25 cellular contexts compared by ENCODE assay signal in the genomic region with DNA sequence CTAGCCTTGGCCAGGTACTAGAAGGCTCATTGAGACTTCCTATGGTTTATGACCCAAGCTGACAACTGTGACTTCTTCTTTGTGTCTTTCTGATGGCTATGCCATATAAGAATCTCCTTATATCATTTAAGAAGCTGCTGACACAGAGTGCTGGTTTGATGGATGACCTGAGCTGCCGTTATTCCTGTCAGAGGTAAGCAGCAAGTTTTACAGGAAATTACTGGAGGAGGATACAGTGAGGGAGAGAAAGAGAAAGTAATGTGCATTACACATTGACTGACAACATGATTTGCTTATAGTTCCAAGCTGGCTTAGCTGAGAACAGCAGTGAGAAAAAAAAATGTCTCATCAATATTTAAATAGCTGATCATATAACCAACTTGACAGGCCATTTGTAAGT.
"Had no signal": no experiment of that assay in that cellular context is flagged by ENCODE, and none has a peak within 500 bp of the region (broad histone marks: within the 10 kb centered on the region; RNA-seq: fewer than 3 reads in every experiment).

No MANE protein-coding gene starts in this region.

- H3K4me1 Mint-ChIP-seq: mesothelial cell of epicardium; naive B cell; neural progenitor cell; stimulated activated effector memory CD8-positive, alpha-beta T cell treated with anti-CD3 and anti-CD28 coated beads, Interleukin-12 subunit alpha, Interleukin-12 subunit beta, amount 100 ng/mL, for 72 hours had no signal

- H3K4me3 Mint-ChIP-seq: effector memory CD8-positive, alpha-beta T cell; mesothelial cell of epicardium; naive B cell; natural killer cell treated with Interleukin-12 subunit alpha and Interleukin-12 subunit beta and Interleukin-15 and Interleukin-18, amount 100 ng/mL, for 72 hours; neural progenitor cell; stimulated activated effector memory CD8-positive, alpha-beta T cell treated with anti-CD3 and anti-CD28 coated beads, Interleukin-12 subunit alpha, Interleukin-12 subunit beta, amount 100 ng/mL, for 72 hours had no signal

- H3K27me3 Mint-ChIP-seq: effector memory CD8-positive, alpha-beta T cell; naive B cell; natural killer cell treated with Interleukin-12 subunit alpha and Interleukin-12 subunit beta and Interleukin-15 and Interleukin-18, amount 100 ng/mL, for 72 hours had no signal

- H3K9me3 ChIP-seq: gastrocnemius medialis, heart left ventricle, left lung, mucosa of descending colon, prostate gland, sigmoid colon, stomach, thyroid gland, vagina had no signal

- H2AFZ ChIP-seq: hepatocyte, neural progenitor cell had no signal

- H3K4me2 ChIP-seq: hepatocyte, neural progenitor cell had no signal

- H3K27ac Mint-ChIP-seq: effector memory CD8-positive, alpha-beta T cell; mesothelial cell of epicardium; naive B cell; natural killer cell treated with Interleukin-12 subunit alpha and Interleukin-12 subunit beta and Interleukin-15 and Interleukin-18, amount 100 ng/mL, for 72 hours; neural progenitor cell; stimulated activated effector memory CD8-positive, alpha-beta T cell treated with anti-CD3 and anti-CD28 coated beads, Interleukin-12 subunit alpha, Interleukin-12 subunit beta, amount 100 ng/mL, for 72 hours had no signal

- H3K9me3 Mint-ChIP-seq: mesothelial cell of epicardium, neural progenitor cell had no signal

- H3K9ac ChIP-seq: neural progenitor cell had no signal

- H3K36me3 Mint-ChIP-seq: mesothelial cell of epicardium; naive B cell; natural killer cell treated with Interleukin-12 subunit alpha and Interleukin-12 subunit beta and Interleukin-15 and Interleukin-18, amount 100 ng/mL, for 72 hours; neural progenitor cell; stimulated activated effector memory CD8-positive, alpha-beta T cell treated with anti-CD3 and anti-CD28 coated beads, Interleukin-12 subunit alpha, Interleukin-12 subunit beta, amount 100 ng/mL, for 72 hours had no signal

- DNase-seq: cortex of kidney; effector memory CD8-positive, alpha-beta T cell; foreskin fibroblast; gastrocnemius medialis; heart left ventricle; kidney; left lung; mesenchymal stem cell; mucosa of descending colon; naive B cell; right cardiac atrium; sigmoid colon; stimulated activated CD4-positive, alpha-beta T cell treated with anti-CD3 and anti-CD28 coated beads, Interleukin-2, amount 100 ng/mL, for 24 hours; stimulated activated CD4-positive, alpha-beta T cell treated with anti-CD3 and anti-CD28 coated beads, Interleukin-4, amount 100 ng/mL, for 24 hours; stimulated activated naive CD4-positive, alpha-beta T cell treated with Interleukin-2 at 50 U/mL for 16 hours; stomach; thyroid gland; trophoblast cell had no signal

- H3K4me1 ChIP-seq: gastrocnemius medialis, heart left ventricle, left lung, neural progenitor cell, prostate gland, sigmoid colon, thyroid gland, vagina had no signal

- H3K79me2 ChIP-seq: hepatocyte had no signal

- ATAC-seq: effector memory CD8-positive, alpha-beta T cell; gastrocnemius medialis; heart left ventricle; left lung; mucosa of descending colon; natural killer cell treated with Interleukin-12 subunit alpha and Interleukin-12 subunit beta and Interleukin-15 and Interleukin-18, amount 100 ng/mL, for 72 hours; right cardiac atrium; stimulated activated effector memory CD8-positive, alpha-beta T cell treated with anti-CD3 and anti-CD28 coated beads, Interleukin-12 subunit alpha, Interleukin-12 subunit beta, amount 100 ng/mL, for 72 hours had no signal

- H3K27ac ChIP-seq: gastrocnemius medialis, heart left ventricle, hepatocyte, left lung, neural progenitor cell, prostate gland, sigmoid colon, stomach, thyroid gland, vagina had no signal

- H3K27me3 ChIP-seq: gastrocnemius medialis, heart left ventricle, hepatocyte, left lung, neural progenitor cell, sigmoid colon, stomach, thyroid gland, vagina had no signal
